22 cellular contexts compared by ENCODE assay signal in genomic region chr2:139791330-139791729, GRCh38.
"Had no signal": no experiment of that assay in that cellular context is flagged by ENCODE, and none has a peak within 500 bp of the region (broad histone marks: within the 10 kb centered on the region; RNA-seq: fewer than 3 reads in every experiment).

No MANE protein-coding gene starts in this region.

- H3K27me3 Mint-ChIP-seq: activated B cell treated with CpG ODN at 0.5 μM for 24 hours; activated CD4-positive, alpha-beta memory T cell treated with anti-CD3 and anti-CD28 coated beads for 36 hours; activated CD4-positive, alpha-beta T cell treated with anti-CD3 and anti-CD28 coated beads, Interleukin-2, amount 10 ng/mL, durations not matched to agents 7 days and 5 days; activated naive CD8-positive, alpha-beta T cell; dendritic cell treated with granulocyte-macrophage colony-stimulating factor and Interleukin-4, amounts not matched to agents 40 ng/mL and 50 ng/mL, for 4 days; T-cell had no signal

- H3K27ac ChIP-seq: Peyer's patch, RWPE1, SJSA1 had no signal

- H3K27me3 ChIP-seq: MG63, Peyer's patch, SJSA1 had no signal

- H3K4me3 Mint-ChIP-seq: activated B cell treated with CpG ODN at 0.5 μM for 24 hours; activated CD4-positive, alpha-beta memory T cell treated with anti-CD3 and anti-CD28 coated beads for 36 hours; activated CD4-positive, alpha-beta T cell treated with anti-CD3 and anti-CD28 coated beads, Interleukin-2, amount 10 ng/mL, durations not matched to agents 7 days and 5 days; activated naive CD4-positive, alpha-beta T cell treated with anti-CD3 and anti-CD28 coated beads for 36 hours; activated naive CD8-positive, alpha-beta T cell; activated T-cell treated with anti-CD3 and anti-CD28 coated beads, Interleukin-2, amount 50 U/mL, for 4 hours; dendritic cell treated with granulocyte-macrophage colony-stimulating factor and Interleukin-4, amounts not matched to agents 40 ng/mL and 50 ng/mL, for 4 days; T-cell had no signal

- DNase-seq: activated B cell treated with CpG ODN at 0.5 μM for 24 hours; activated CD4-positive, alpha-beta memory T cell treated with anti-CD3 and anti-CD28 coated beads for 36 hours; activated CD4-positive, alpha-beta T cell treated with anti-CD3 and anti-CD28 coated beads for 1 hour; activated CD4-positive, alpha-beta T cell treated with anti-CD3 and anti-CD28 coated beads, Interleukin-2, amount 10 ng/mL, durations not matched to agents 7 days and 5 days; activated CD8-positive, alpha-beta memory T cell treated with anti-CD3 and anti-CD28 coated beads for 24 hours; activated effector memory CD4-positive, alpha-beta T cell treated with anti-CD3 and anti-CD28 coated beads, Interleukin-2, amount 50 U/mL, for 16 hours; activated naive CD4-positive, alpha-beta T cell treated with anti-CD3 and anti-CD28 coated beads for 36 hours; activated T-cell treated with anti-CD3 and anti-CD28 coated beads, Interleukin-2, amount 50 U/mL, for 4 hours; cerebellar nuclear complex; MG63; NCI-H1417 treated with DMSO at 0.1 percent for 48 hours; NCI-H187; NCI-H2081 treated with DMSO at 0.1 percent for 48 hours; Peyer's patch; Right ventricle myocardium superior; T-cell; T-helper 2 cell; T1000 had no signal

- H3K4me1 Mint-ChIP-seq: activated B cell treated with CpG ODN at 0.5 μM for 24 hours; activated CD4-positive, alpha-beta T cell treated with anti-CD3 and anti-CD28 coated beads, Interleukin-2, amount 10 ng/mL, durations not matched to agents 7 days and 5 days; T-cell had no signal

- H3K27ac Mint-ChIP-seq: activated B cell treated with CpG ODN at 0.5 μM for 24 hours; activated CD4-positive, alpha-beta memory T cell treated with anti-CD3 and anti-CD28 coated beads for 36 hours; activated CD4-positive, alpha-beta T cell treated with anti-CD3 and anti-CD28 coated beads, Interleukin-2, amount 10 ng/mL, durations not matched to agents 7 days and 5 days; activated naive CD4-positive, alpha-beta T cell treated with anti-CD3 and anti-CD28 coated beads for 36 hours; activated naive CD8-positive, alpha-beta T cell; dendritic cell treated with granulocyte-macrophage colony-stimulating factor and Interleukin-4, amounts not matched to agents 40 ng/mL and 50 ng/mL, for 4 days; T-cell had no signal

- H3K36me3 Mint-ChIP-seq: activated CD4-positive, alpha-beta memory T cell treated with anti-CD3 and anti-CD28 coated beads for 36 hours; activated naive CD8-positive, alpha-beta T cell; T-cell had no signal

- H3K36me3 ChIP-seq: MG63, Peyer's patch, SJSA1 had no signal

- H3K4me3 ChIP-seq: MG63, Peyer's patch, SJSA1 had no signal

- ATAC-seq: activated T-cell treated with anti-CD3 and anti-CD28 coated beads, Interleukin-2, amount 50 U/mL, for 4 hours; T-cell had no signal

- H3K4me1 ChIP-seq: Peyer's patch, SJSA1 had no signal

- H3K9me3 ChIP-seq: MG63, Peyer's patch had no signal

- H3K9me3 Mint-ChIP-seq: activated B cell treated with CpG ODN at 0.5 μM for 24 hours; dendritic cell treated with granulocyte-macrophage colony-stimulating factor and Interleukin-4, amounts not matched to agents 40 ng/mL and 50 ng/mL, for 4 days had no signal
